ENCODE assay signal across 8 cellular contexts in genomic region chr5:77356740-77357139, GRCh38.
DNase-seq lines count a peak whose midpoint lies in the region; ATAC-seq, FAIRE-seq and TF ChIP-seq lines count a peak whose summit lies in the region.

No MANE protein-coding gene starts in this region.

- WGBS in HepG2 (ENCODE audit: low lambda C conversion rate): 43% methylated on average over 3 of the region's 3 CpGs

- TF ChIP-seq EP300 in HepG2 (IDR thresholded peaks at IDR 0.05; ENCODE audit: low read depth in 2 of 2, low read length in 2 of 2): no peak
- no peak for TF ChIP-seq EP300 in HepG2 (CRISPR knock-in tag; IDR thresholded peaks at IDR 0.05; ENCODE audit: borderline replicate concordance)

- peak; percentile 49 for DNase-seq in activated naive CD4-positive, alpha-beta T cell treated with anti-CD3 and anti-CD28 coated beads, Interleukin-2, amount 10 ng/mL, durations not matched to agents 7 days and 5 days
- no peak for DNase-seq in activated naive CD4-positive, alpha-beta T cell treated with Interleukin-2 at 50 U/mL for 16 hours
- DNase-seq in activated T-cell treated with anti-CD3 and anti-CD28 coated beads, Interleukin-2, amount 50 U/mL, for 48 hours: peak; percentile 54 to 57
- peak; percentile 61 to 82 for DNase-seq in stimulated activated naive CD8-positive, alpha-beta T cell treated with anti-CD3 and anti-CD28 coated beads, Interleukin-15, amount 100 ng/mL, for 72 hours
- DNase-seq in erythroblast (lab: John Stamatoyannopoulos, UW) (no peak), HepG2 (ENCODE audit: low spot score) (no peak), amygdala (lab: John Stamatoyannopoulos, UW) (no peak)

- H3K27me3 Mint-ChIP-seq in activated naive CD4-positive, alpha-beta T cell treated with anti-CD3 and anti-CD28 coated beads, Interleukin-2, amount 10 ng/mL, durations not matched to agents 7 days and 5 days: peaks cover 8% of the 10 kb centered on the region
- peaks cover 47% of the 10 kb centered on the region for H3K27me3 Mint-ChIP-seq in stimulated activated naive CD8-positive, alpha-beta T cell treated with anti-CD3 and anti-CD28 coated beads, Interleukin-15, amount 100 ng/mL, for 72 hours

- no peak for TF ChIP-seq POLR2A in erythroblast (IDR thresholded peaks at IDR 0.05; ENCODE audit: low read length)
- TF ChIP-seq POLR2A in HepG2 (IDR thresholded peaks at IDR 0.05; ENCODE audit: insufficient read depth in 1 of 2, low read depth in 2 of 2, low read length in 2 of 2): no peak

- no peak overlapping the region for H3K4me2 ChIP-seq in HepG2 (ENCODE audit: low read depth, low read length)

- TF ChIP-seq RAD21 in HepG2 (CRISPR knock-in tag; IDR thresholded peaks at IDR 0.05): no peak

- peaks cover 3% of the 10 kb centered on the region for H3K9me3 Mint-ChIP-seq in activated naive CD4-positive, alpha-beta T cell treated with anti-CD3 and anti-CD28 coated beads, Interleukin-2, amount 10 ng/mL, durations not matched to agents 7 days and 5 days
- H3K9me3 Mint-ChIP-seq in stimulated activated naive CD8-positive, alpha-beta T cell treated with anti-CD3 and anti-CD28 coated beads, Interleukin-15, amount 100 ng/mL, for 72 hours: peaks cover 0 to 11% of the 10 kb centered on the region in 2 donors

- no peak overlapping the region for H3K27ac ChIP-seq in HepG2 (ENCODE audit: extremely low read length, insufficient read depth, low read length)

- intact Hi-C loops in HepG2 (cut with micrococcal nuclease; ENCODE audit: unreplicated experiment): no loop called here

- CTCF ChIA-PET in activated naive CD4-positive, alpha-beta T cell treated with anti-CD3 and anti-CD28 coated beads, Interleukin-2, amount 10 ng/mL, durations not matched to agents 7 days and 5 days (lab: Charles Lee): no interaction called here
- CTCF ChIA-PET in HepG2 (lab: Yijun Ruan, JAX; ENCODE audit: low intra/inter-chr PET ratio, low total read pairs): no interaction called here

- no peaks in the 10 kb centered on the region for H3K36me3 ChIP-seq in HepG2 (replicated peaks in 1 of 2; ENCODE audit: control insufficient read depth in 1 of 2, insufficient read depth in 2 of 2, low read length in 2 of 2)

- no peak for TF ChIP-seq CTCF in HepG2 (CRISPR knock-in tag; IDR thresholded peaks at IDR 0.05)

- H3K4me1 Mint-ChIP-seq in activated naive CD4-positive, alpha-beta T cell treated with anti-CD3 and anti-CD28 coated beads, Interleukin-2, amount 10 ng/mL, durations not matched to agents 7 days and 5 days: peaks cover 27% of the 10 kb centered on the region
- H3K4me1 Mint-ChIP-seq in stimulated activated naive CD8-positive, alpha-beta T cell treated with anti-CD3 and anti-CD28 coated beads, Interleukin-15, amount 100 ng/mL, for 72 hours: peaks cover 26% of the 10 kb centered on the region

- peaks cover 8% of the 10 kb centered on the region for H3K4me1 ChIP-seq in HepG2 (ENCODE audit: insufficient read depth, low read length)

- no peaks in the 10 kb centered on the region; a peak in 1 of 5 replicates for H3K27me3 ChIP-seq in HepG2 (ENCODE audit: control insufficient read depth in 1 of 2, insufficient read depth in 2 of 2, low read length in 2 of 2)

- ATAC-seq in HG02973 (IDR thresholded peaks at IDR 0.05; ENCODE audit: unreplicated experiment): peak; percentile 94
- peak; percentile 95 for ATAC-seq in stimulated activated naive CD8-positive, alpha-beta T cell treated with anti-CD3 and anti-CD28 coated beads, Interleukin-15, amount 100 ng/mL, for 72 hours
- no peak for ATAC-seq in HepG2

- no TSS peak for BruUV-seq in HepG2 (replicated peaks; lab: Mats Ljungman, UMichigan)

- in situ Hi-C loops in HepG2 (cut with HindIII; ENCODE audit: extremely low pct_ligation_motif_present, low pct_unique_long_range_greater_than_20kb): no loop called here

- H3K9ac ChIP-seq in HepG2 (ENCODE audit: insufficient read depth, low read depth, low read length): no peak overlapping the region

- H3K4me3 Mint-ChIP-seq in activated naive CD4-positive, alpha-beta T cell treated with anti-CD3 and anti-CD28 coated beads, Interleukin-2, amount 10 ng/mL, durations not matched to agents 7 days and 5 days: no peak overlapping the region
- peak overlapping the region; percentile 10 to 32 for H3K4me3 Mint-ChIP-seq in stimulated activated naive CD8-positive, alpha-beta T cell treated with anti-CD3 and anti-CD28 coated beads, Interleukin-15, amount 100 ng/mL, for 72 hours

- no peak for FAIRE-seq in HepG2 (lab: Jason Lieb, UNC)

- H3K27ac Mint-ChIP-seq in activated naive CD4-positive, alpha-beta T cell treated with anti-CD3 and anti-CD28 coated beads, Interleukin-2, amount 10 ng/mL, durations not matched to agents 7 days and 5 days: no peak overlapping the region
- H3K27ac Mint-ChIP-seq in stimulated activated naive CD8-positive, alpha-beta T cell treated with anti-CD3 and anti-CD28 coated beads, Interleukin-15, amount 100 ng/mL, for 72 hours: no peak overlapping the region

- H4K20me1 ChIP-seq in HepG2 (ENCODE audit: insufficient read depth, low read length): no peaks in the 10 kb centered on the region

- POLR2A ChIA-PET in HepG2 (lab: Yijun Ruan, JAX): no interaction called here

- no peaks in the 10 kb centered on the region for H3K79me2 ChIP-seq in HepG2 (ENCODE audit: insufficient read depth, low read length)

- no peaks in the 10 kb centered on the region for H3K9me3 ChIP-seq in HepG2 (ENCODE audit: low read length)

- no peak overlapping the region for H3K4me3 ChIP-seq in HepG2 (replicated peaks in 1 of 3; ENCODE audit: insufficient read depth in 1 of 3, low read depth in 2 of 3, low read length in 3 of 3)

- H2AFZ ChIP-seq in HepG2 (ENCODE audit: low read length): no peak overlapping the region

- H3K36me3 Mint-ChIP-seq in activated naive CD4-positive, alpha-beta T cell treated with anti-CD3 and anti-CD28 coated beads, Interleukin-2, amount 10 ng/mL, durations not matched to agents 7 days and 5 days: peaks cover 1% of the 10 kb centered on the region

TF ChIP-seq in HepG2, 621 proteins besides CTCF, POLR2A, EP300 and RAD21:
- TF ChIP-seq CENPBD1 (CRISPR knock-in tag; IDR thresholded peaks at IDR 0.05; ENCODE audit: borderline replicate concordance, low read depth) (no peak), ZNF747 (CRISPR knock-in tag; IDR thresholded peaks at IDR 0.05; ENCODE audit: borderline replicate concordance) (no peak)
- TF ChIP-seq, protein P1, sequence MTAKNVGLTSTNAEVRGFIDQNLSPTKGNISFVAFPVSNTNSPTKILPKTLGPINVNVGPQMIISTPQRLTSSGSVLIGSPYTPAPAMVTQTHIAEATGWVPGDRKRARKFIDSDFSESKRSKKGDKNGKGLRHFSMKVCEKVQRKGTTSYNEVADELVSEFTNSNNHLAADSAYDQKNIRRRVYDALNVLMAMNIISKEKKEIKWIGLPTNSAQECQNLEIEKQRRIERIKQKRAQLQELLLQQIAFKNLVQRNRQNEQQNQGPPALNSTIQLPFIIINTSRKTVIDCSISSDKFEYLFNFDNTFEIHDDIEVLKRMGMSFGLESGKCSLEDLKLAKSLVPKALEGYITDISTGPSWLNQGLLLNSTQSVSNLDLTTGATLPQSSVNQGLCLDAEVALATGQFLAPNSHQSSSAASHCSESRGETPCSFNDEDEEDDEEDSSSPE (CRISPR knock-in tag; IDR thresholded peaks at IDR 0.05): no peak
- TF ChIP-seq, protein P2, sequence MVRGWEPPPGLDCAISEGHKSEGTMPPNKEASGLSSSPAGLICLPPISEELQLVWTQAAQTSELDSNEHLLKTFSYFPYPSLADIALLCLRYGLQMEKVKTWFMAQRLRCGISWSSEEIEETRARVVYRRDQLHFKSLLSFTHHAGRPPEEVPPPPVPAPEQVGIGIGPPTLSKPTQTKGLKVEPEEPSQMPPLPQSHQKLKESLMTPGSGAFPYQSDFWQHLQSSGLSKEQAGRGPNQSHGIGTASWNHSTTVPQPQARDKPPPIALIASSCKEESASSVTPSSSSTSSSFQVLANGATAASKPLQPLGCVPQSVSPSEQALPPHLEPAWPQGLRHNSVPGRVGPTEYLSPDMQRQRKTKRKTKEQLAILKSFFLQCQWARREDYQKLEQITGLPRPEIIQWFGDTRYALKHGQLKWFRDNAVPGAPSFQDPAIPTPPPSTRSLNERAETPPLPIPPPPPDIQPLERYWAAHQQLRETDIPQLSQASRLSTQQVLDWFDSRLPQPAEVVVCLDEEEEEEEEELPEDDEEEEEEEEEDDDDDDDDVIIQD (CRISPR knock-in tag; IDR thresholded peaks at IDR 0.05; ENCODE audit: low read depth): no peak

Comparison
In these comparisons a context has a peak if more than half of its experiments do, and no peak if none do; other contexts are left out.
1. DNase-seq: peak in activated naive CD4-positive, alpha-beta T cell treated with anti-CD3 and anti-CD28 coated beads, Interleukin-2, amount 10 ng/mL, durations not matched to agents 7 days and 5 days (single experiment), activated T-cell treated with anti-CD3 and anti-CD28 coated beads, Interleukin-2, amount 50 U/mL, for 48 hours (2 of 2) and stimulated activated naive CD8-positive, alpha-beta T cell treated with anti-CD3 and anti-CD28 coated beads, Interleukin-15, amount 100 ng/mL, for 72 hours (2 of 2); none in activated naive CD4-positive, alpha-beta T cell treated with Interleukin-2 at 50 U/mL for 16 hours (single experiment), erythroblast (0 of 2), HepG2 (single experiment) and amygdala (0 of 56).